Comparison of ENCODE assay signal across 1 cellular context in the genomic region with DNA sequence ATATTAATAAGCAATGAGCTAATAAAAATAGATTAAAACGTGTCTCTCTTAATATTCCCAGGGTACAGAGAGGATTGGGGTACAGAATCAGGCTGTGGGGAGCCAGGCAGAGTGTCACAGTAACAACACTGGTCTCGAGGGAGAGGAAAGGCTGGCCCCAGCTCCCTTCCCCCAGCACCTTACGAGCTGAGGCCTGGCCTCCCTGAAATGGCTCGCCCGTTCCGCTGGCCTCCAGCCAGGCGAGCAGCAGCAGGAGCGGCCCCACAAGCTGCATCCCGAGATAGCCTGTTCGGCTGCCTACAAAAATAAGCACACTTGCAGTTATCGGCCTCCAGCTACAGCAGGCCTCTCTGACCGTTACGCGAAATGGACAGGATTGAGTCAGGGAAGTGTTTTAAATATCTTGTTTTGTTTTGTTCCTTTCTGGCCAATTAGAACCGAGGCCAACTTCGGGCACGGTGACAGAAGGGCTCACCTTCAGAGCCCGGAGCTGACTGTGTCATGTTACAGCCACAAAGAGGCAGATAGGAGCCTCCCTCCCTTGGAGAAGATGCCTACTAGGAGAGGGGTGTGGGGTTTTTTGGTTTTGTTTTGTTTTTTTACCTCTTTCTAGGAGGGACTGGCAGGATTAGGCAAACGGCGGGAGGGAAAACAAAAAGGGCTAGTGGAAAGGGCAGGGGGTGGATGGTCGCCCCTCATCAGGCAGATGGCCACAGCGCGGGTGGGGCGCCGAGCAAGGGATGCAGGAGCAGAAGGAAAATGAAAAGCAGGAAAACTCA.
A peak's percentile ranks its signal among the peaks of the same experiment; 100 is the strongest.
TF ChIP-seq lines count a peak whose summit lies in the region.

No MANE protein-coding gene starts in this region.

TF ChIP-seq in K562, 482 proteins besides CTCF, POLR2A, EP300 and RAD21 (continued from another document and continues in another):
- no peak for TF ChIP-seq PREB (CRISPR knock-in tag; IDR thresholded peaks at IDR 0.05)
- TF ChIP-seq RAD51 (IDR thresholded peaks at IDR 0.05; ENCODE audit: borderline replicate concordance, low read depth) = peak; percentile 45; the same call in 1 of the 2 replicates
- TF ChIP-seq, protein P1, sequence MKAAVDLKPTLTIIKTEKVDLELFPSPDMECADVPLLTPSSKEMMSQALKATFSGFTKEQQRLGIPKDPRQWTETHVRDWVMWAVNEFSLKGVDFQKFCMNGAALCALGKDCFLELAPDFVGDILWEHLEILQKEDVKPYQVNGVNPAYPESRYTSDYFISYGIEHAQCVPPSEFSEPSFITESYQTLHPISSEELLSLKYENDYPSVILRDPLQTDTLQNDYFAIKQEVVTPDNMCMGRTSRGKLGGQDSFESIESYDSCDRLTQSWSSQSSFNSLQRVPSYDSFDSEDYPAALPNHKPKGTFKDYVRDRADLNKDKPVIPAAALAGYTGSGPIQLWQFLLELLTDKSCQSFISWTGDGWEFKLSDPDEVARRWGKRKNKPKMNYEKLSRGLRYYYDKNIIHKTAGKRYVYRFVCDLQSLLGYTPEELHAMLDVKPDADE (conservative IDR thresholded peaks at IDR 0.05; ENCODE audit: control insufficient read depth, low read depth, low read length) = peak; percentile 98
- TF ChIP-seq, protein P2, sequence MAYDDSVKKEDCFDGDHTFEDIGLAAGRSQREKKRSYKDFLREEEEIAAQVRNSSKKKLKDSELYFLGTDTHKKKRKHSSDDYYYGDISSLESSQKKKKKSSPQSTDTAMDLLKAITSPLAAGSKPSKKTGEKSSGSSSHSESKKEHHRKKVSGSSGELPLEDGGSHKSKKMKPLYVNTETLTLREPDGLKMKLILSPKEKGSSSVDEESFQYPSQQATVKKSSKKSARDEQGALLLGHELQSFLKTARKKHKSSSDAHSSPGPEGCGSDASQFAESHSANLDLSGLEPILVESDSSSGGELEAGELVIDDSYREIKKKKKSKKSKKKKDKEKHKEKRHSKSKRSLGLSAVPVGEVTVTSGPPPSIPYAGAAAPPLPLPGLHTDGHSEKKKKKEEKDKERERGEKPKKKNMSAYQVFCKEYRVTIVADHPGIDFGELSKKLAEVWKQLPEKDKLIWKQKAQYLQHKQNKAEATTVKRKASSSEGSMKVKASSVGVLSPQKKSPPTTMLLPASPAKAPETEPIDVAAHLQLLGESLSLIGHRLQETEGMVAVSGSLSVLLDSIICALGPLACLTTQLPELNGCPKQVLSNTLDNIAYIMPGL (CRISPR knock-in tag; IDR thresholded peaks at IDR 0.05) = no peak
- peak in 1 of 2 experiments; percentile 91; a peak in 2 of 4 replicates for TF ChIP-seq ZNF639 (CRISPR knock-in tag; conservative IDR thresholded peaks at IDR 0.05 in 1 of 2, IDR thresholded peaks at IDR 0.05 in 1 of 2)
- peak; percentile 75 for TF ChIP-seq KDM5B (IDR thresholded peaks at IDR 0.05; ENCODE audit: insufficient replicate concordance, low read depth, low read length)
- TF ChIP-seq CREB1 (IDR thresholded peaks at IDR 0.05) = peak; percentile 85
- peak; percentile 77 for TF ChIP-seq CREB1 (CRISPR knock-in tag; IDR thresholded peaks at IDR 0.05)
- TF ChIP-seq, protein P3, sequence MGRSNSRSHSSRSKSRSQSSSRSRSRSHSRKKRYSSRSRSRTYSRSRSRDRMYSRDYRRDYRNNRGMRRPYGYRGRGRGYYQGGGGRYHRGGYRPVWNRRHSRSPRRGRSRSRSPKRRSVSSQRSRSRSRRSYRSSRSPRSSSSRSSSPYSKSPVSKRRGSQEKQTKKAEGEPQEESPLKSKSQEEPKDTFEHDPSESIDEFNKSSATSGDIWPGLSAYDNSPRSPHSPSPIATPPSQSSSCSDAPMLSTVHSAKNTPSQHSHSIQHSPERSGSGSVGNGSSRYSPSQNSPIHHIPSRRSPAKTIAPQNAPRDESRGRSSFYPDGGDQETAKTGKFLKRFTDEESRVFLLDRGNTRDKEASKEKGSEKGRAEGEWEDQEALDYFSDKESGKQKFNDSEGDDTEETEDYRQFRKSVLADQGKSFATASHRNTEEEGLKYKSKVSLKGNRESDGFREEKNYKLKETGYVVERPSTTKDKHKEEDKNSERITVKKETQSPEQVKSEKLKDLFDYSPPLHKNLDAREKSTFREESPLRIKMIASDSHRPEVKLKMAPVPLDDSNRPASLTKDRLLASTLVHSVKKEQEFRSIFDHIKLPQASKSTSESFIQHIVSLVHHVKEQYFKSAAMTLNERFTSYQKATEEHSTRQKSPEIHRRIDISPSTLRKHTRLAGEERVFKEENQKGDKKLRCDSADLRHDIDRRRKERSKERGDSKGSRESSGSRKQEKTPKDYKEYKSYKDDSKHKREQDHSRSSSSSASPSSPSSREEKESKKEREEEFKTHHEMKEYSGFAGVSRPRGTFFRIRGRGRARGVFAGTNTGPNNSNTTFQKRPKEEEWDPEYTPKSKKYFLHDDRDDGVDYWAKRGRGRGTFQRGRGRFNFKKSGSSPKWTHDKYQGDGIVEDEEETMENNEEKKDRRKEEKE (IDR thresholded peaks at IDR 0.05; ENCODE audit: borderline replicate concordance in 1 of 2, control insufficient read depth in 1 of 2, low read depth in 2 of 2, low read length in 1 of 2) = peak; percentile 42 to 86; a peak in 3 of 4 replicates
- TF ChIP-seq PRMT5 (CRISPR knock-in tag; IDR thresholded peaks at IDR 0.05) = no peak
- TF ChIP-seq GABPB1 (CRISPR knock-in tag; IDR thresholded peaks at IDR 0.05) = peak; percentile 82
- no peak for TF ChIP-seq HIVEP1 (CRISPR knock-in tag; IDR thresholded peaks at IDR 0.05)
- no peak for TF ChIP-seq HEY1 (CRISPR knock-in tag; IDR thresholded peaks at IDR 0.05; ENCODE audit: borderline replicate concordance)
- peak; percentile 75; the same call in 1 of the 2 replicates for TF ChIP-seq TCF7 (IDR thresholded peaks at IDR 0.05; ENCODE audit: borderline replicate concordance)
- TF ChIP-seq, protein P4, sequence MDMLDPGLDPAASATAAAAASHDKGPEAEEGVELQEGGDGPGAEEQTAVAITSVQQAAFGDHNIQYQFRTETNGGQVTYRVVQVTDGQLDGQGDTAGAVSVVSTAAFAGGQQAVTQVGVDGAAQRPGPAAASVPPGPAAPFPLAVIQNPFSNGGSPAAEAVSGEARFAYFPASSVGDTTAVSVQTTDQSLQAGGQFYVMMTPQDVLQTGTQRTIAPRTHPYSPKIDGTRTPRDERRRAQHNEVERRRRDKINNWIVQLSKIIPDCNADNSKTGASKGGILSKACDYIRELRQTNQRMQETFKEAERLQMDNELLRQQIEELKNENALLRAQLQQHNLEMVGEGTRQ (CRISPR knock-in tag; IDR thresholded peaks at IDR 0.05) = no peak
- peak; percentile 47; the same call in 1 of the 2 replicates for TF ChIP-seq ZBTB7A (IDR thresholded peaks at IDR 0.05; ENCODE audit: borderline replicate concordance, control insufficient read depth, low read depth, low read length)
- TF ChIP-seq HDAC6 (IDR thresholded peaks at IDR 0.05; ENCODE audit: low read depth, low read length) = no peak
- no peak for TF ChIP-seq RBM14 (IDR thresholded peaks at IDR 0.05; ENCODE audit: borderline replicate concordance, insufficient read depth, low read depth, low read length)
- 0 out of 2 replicates have a peak, but pooled peaks have one; percentile 37 for TF ChIP-seq ZNF12 (CRISPR knock-in tag; IDR thresholded peaks at IDR 0.05)
- TF ChIP-seq RNF2 (IDR thresholded peaks at IDR 0.05) = peak; percentile 100
- TF ChIP-seq ZNF609 (CRISPR knock-in tag; IDR thresholded peaks at IDR 0.05; ENCODE audit: borderline replicate concordance) = peak; percentile 99
- peak; percentile 24; the same call in 1 of the 2 replicates for TF ChIP-seq ATF4 (CRISPR knock-in tag; IDR thresholded peaks at IDR 0.05)
- TF ChIP-seq ZNF76 (CRISPR knock-in tag; IDR thresholded peaks at IDR 0.05; ENCODE audit: borderline replicate concordance) = 0 out of 2 replicates have a peak, but pooled peaks have one; percentile 42
- TF ChIP-seq ATF3 (IDR thresholded peaks at IDR 0.05) = no peak
- TF ChIP-seq ATF3 (CRISPR knock-in tag; conservative IDR thresholded peaks at IDR 0.05) = peak; percentile 89
- TF ChIP-seq MEIS2 (IDR thresholded peaks at IDR 0.05; ENCODE audit: partially characterized antibody) = peak; percentile 86
- no peak for TF ChIP-seq ZNF354B (CRISPR knock-in tag; IDR thresholded peaks at IDR 0.05)
- TF ChIP-seq MXI1 (IDR thresholded peaks at IDR 0.05; ENCODE audit: low read depth, low read length) = peak; percentile 79; the same call in 1 of the 2 replicates
- TF ChIP-seq MAX (CRISPR knock-in tag; IDR thresholded peaks at IDR 0.05) = peak; percentile 97
- TF ChIP-seq FOSL1 (tag; conservative IDR thresholded peaks at IDR 0.05) = peak; percentile 94
- peak; percentile 100 for TF ChIP-seq FOXM1 (IDR thresholded peaks at IDR 0.05; ENCODE audit: low read depth)
- peak; percentile 100 for TF ChIP-seq FOXM1 (CRISPR knock-in tag; IDR thresholded peaks at IDR 0.05; ENCODE audit: low read depth)
- TF ChIP-seq PTBP1 (IDR thresholded peaks at IDR 0.05; ENCODE audit: low read depth, low read length) = peak; percentile 63; the same call in 1 of the 2 replicates
- TF ChIP-seq HLTF (IDR thresholded peaks at IDR 0.05) = no peak
- peak; percentile 91 for TF ChIP-seq ATF7 (IDR thresholded peaks at IDR 0.05)
- no peak for TF ChIP-seq NR2F6 (CRISPR knock-in tag; IDR thresholded peaks at IDR 0.05)
- no peak for TF ChIP-seq ZNF3 (CRISPR knock-in tag; IDR thresholded peaks at IDR 0.05)
- peak; percentile 53 for TF ChIP-seq KHSRP (IDR thresholded peaks at IDR 0.05)
- peak; percentile 87 for TF ChIP-seq RUNX1 (IDR thresholded peaks at IDR 0.05; ENCODE audit: low read depth)
- 0 out of 2 replicates have a peak, but pooled peaks have one; percentile 79 for TF ChIP-seq CCAR2 (IDR thresholded peaks at IDR 0.05; ENCODE audit: low read depth, low read length)
- no peak for TF ChIP-seq NFIC (IDR thresholded peaks at IDR 0.05)
